ENCODE assay signal across 26 cellular contexts in the genomic region with DNA sequence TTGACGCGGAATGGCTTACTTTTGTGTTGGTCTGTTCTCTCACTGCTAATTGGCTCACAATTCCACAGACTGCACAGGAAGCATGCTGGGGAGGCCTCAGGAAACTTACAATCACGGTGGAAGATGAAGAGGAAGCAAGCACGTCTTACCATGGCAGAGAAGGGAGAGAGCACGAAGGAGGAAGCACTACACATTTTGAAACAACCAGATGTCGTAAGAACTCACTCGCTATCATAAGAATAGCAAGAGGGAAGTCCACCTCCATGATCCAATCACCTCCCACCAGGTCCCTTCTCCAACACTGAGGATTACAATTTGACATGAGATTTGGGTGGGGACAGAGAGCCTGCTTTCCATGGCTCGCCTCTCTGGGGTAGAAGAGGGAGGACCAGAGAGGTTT.
DNase-seq lines count a peak whose midpoint lies in the region; ATAC-seq, FAIRE-seq and TF ChIP-seq lines count a peak whose summit lies in the region.
"Had no signal": no experiment of that assay in that cellular context is flagged by ENCODE, and none has a peak within 500 bp of the region (broad histone marks: within the 10 kb centered on the region; RNA-seq: fewer than 3 reads in every experiment).

No MANE protein-coding gene starts in this region.

- H3K27me3 Mint-ChIP-seq in activated CD8-positive, alpha-beta T cell treated with anti-CD3 and anti-CD28 coated beads, Interleukin-2, amount 10 ng/mL, durations not matched to agents 7 days and 5 days (ENCODE audit: low read depth) = peaks cover 11% of the 10 kb centered on the region
- peaks cover 10% of the 10 kb centered on the region for H3K27me3 Mint-ChIP-seq in activated CD8-positive, alpha-beta T cell treated with anti-CD3 and anti-CD28 coated beads for 36 hours

- peaks cover 5% of the 10 kb centered on the region for H3K27me3 ChIP-seq in bronchial epithelial cell (ENCODE audit: control insufficient read depth, insufficient read depth, low read length)
- H3K27me3 ChIP-seq: MG63 had no signal

- no peak overlapping the region for H3K4me3 Mint-ChIP-seq in activated CD8-positive, alpha-beta T cell treated with anti-CD3 and anti-CD28 coated beads, Interleukin-2, amount 10 ng/mL, durations not matched to agents 7 days and 5 days
- no peak overlapping the region for H3K4me3 Mint-ChIP-seq in activated CD8-positive, alpha-beta T cell treated with anti-CD3 and anti-CD28 coated beads for 36 hours
- H3K4me3 Mint-ChIP-seq: CD8-positive, alpha-beta memory T cell; T-cell had no signal

- no peaks in the 10 kb centered on the region for H3K9me3 Mint-ChIP-seq in activated CD8-positive, alpha-beta T cell treated with anti-CD3 and anti-CD28 coated beads, Interleukin-2, amount 10 ng/mL, durations not matched to agents 7 days and 5 days (ENCODE audit: insufficient read depth)
- H3K9me3 Mint-ChIP-seq in activated CD8-positive, alpha-beta T cell treated with anti-CD3 and anti-CD28 coated beads for 36 hours = no peaks in the 10 kb centered on the region
- H3K9me3 Mint-ChIP-seq: T-cell had no signal

- ATAC-seq in activated CD8-positive, alpha-beta T cell treated with anti-CD3 and anti-CD28 coated beads, Interleukin-2, amount 10 ng/mL, durations not matched to agents 7 days and 5 days = no peak
- ATAC-seq in activated CD8-positive, alpha-beta T cell treated with anti-CD3 and anti-CD28 coated beads for 36 hours = no peak
- ATAC-seq in HG03175 (IDR thresholded peaks at IDR 0.05; ENCODE audit: unreplicated experiment) = no peak
- no peak for ATAC-seq in GM21717 (IDR thresholded peaks at IDR 0.05; ENCODE audit: unreplicated experiment)
- ATAC-seq: HCT116, Right ventricle myocardium inferior, T-cell had no signal

- POLR2A ChIA-PET in activated CD8-positive, alpha-beta T cell treated with anti-CD3 and anti-CD28 coated beads, Interleukin-2, amount 10 ng/mL, durations not matched to agents 7 days and 5 days (lab: Charles Lee) = no interaction called here
- POLR2A ChIA-PET in activated CD8-positive, alpha-beta T cell treated with anti-CD3 and anti-CD28 coated beads for 36 hours (lab: Charles Lee) = no interaction called here

- H3K36me3 ChIP-seq in bronchial epithelial cell (ENCODE audit: control insufficient read depth, insufficient read depth, low read length) = no peaks in the 10 kb centered on the region
- H3K36me3 ChIP-seq: MG63 had no signal

- no peaks in the 10 kb centered on the region for H3K4me1 Mint-ChIP-seq in activated CD8-positive, alpha-beta T cell treated with anti-CD3 and anti-CD28 coated beads, Interleukin-2, amount 10 ng/mL, durations not matched to agents 7 days and 5 days (ENCODE audit: low read depth)
- H3K4me1 Mint-ChIP-seq in activated CD8-positive, alpha-beta T cell treated with anti-CD3 and anti-CD28 coated beads for 36 hours (ENCODE audit: low read depth) = no peaks in the 10 kb centered on the region
- H3K4me1 Mint-ChIP-seq: CD8-positive, alpha-beta memory T cell; T-cell had no signal

- peak; percentile 18 for FAIRE-seq in bronchial epithelial cell (lab: Jason Lieb, UNC)
- FAIRE-seq: GM12892, H1 had no signal

- TF ChIP-seq CTCF in activated CD8-positive, alpha-beta T cell treated with anti-CD3 and anti-CD28 coated beads for 36 hours (IDR thresholded peaks at IDR 0.05) = no peak
- TF ChIP-seq CTCF in NB4 (IDR thresholded peaks at IDR 0.05; ENCODE audit: low read depth, low read length) (no peak), bronchial epithelial cell (IDR thresholded peaks at IDR 0.05; ENCODE audit: insufficient read depth, low read length, severe bottlenecking) (no peak)

- no peak overlapping the region for H3K27ac Mint-ChIP-seq in activated CD8-positive, alpha-beta T cell treated with anti-CD3 and anti-CD28 coated beads, Interleukin-2, amount 10 ng/mL, durations not matched to agents 7 days and 5 days
- H3K27ac Mint-ChIP-seq in activated CD8-positive, alpha-beta T cell treated with anti-CD3 and anti-CD28 coated beads for 36 hours = no peak overlapping the region
- H3K27ac Mint-ChIP-seq: T-cell had no signal

- CTCF ChIA-PET in activated CD8-positive, alpha-beta T cell treated with anti-CD3 and anti-CD28 coated beads, Interleukin-2, amount 10 ng/mL, durations not matched to agents 7 days and 5 days (lab: Charles Lee) = no interaction called here
- CTCF ChIA-PET in activated CD8-positive, alpha-beta T cell treated with anti-CD3 and anti-CD28 coated beads for 36 hours (lab: Charles Lee) = no interaction called here

- intact Hi-C loops in activated CD8-positive, alpha-beta T cell treated with anti-CD3 and anti-CD28 coated beads for 36 hours (cut with micrococcal nuclease) = no loop called here

- H3K4me3 ChIP-seq in NB4 (ENCODE audit: low read depth, low read length) (no peak overlapping the region), bronchial epithelial cell (ENCODE audit: low read depth, low read length) (no peak overlapping the region)
- H3K4me3 ChIP-seq: MG63, SK-N-MC had no signal

- TF ChIP-seq POLR2A in NB4 (IDR thresholded peaks at IDR 0.05; ENCODE audit: extremely low read depth, insufficient read length) = no peak

- DNase-seq in activated CD8-positive, alpha-beta T cell treated with anti-CD3 and anti-CD28 coated beads, Interleukin-2, amount 10 ng/mL, durations not matched to agents 7 days and 5 days = peak; percentile 4
- no peak for DNase-seq in activated CD8-positive, alpha-beta T cell treated with anti-CD3 and anti-CD28 coated beads for 36 hours
- DNase-seq in NB4 (ENCODE audit: low read depth) (peak; percentile 63), bronchial epithelial cell (ENCODE audit: low read depth) (no peak)
- DNase-seq in activated naive CD4-positive, alpha-beta T cell treated with anti-CD3 and anti-CD28 coated beads, Interleukin-2, amount 50 U/mL, for 16 hours = no peak
- no peak for DNase-seq in stimulated activated CD4-positive, alpha-beta T cell treated with anti-CD3 and anti-CD28 coated beads, Interleukin-4, amount 100 ng/mL, for 1 hour
- DNase-seq: AML-193; C1 segment of cervical spinal cord; Calu3; CD8-positive, alpha-beta memory T cell; DMS153; MG63; NCI-H1105 treated with DMSO at 0.1 percent for 48 hours; NCI-H2029 treated with DMSO at 0.1 percent for 48 hours; NCI-H226; NCI-H510A treated with DMSO at 0.1 percent for 48 hours; NCI-H748 treated with DMSO at 0.1 percent for 48 hours; OCI-M1; T-cell had no signal

- H3K36me3 Mint-ChIP-seq in activated CD8-positive, alpha-beta T cell treated with anti-CD3 and anti-CD28 coated beads, Interleukin-2, amount 10 ng/mL, durations not matched to agents 7 days and 5 days (ENCODE audit: low read depth) = no peaks in the 10 kb centered on the region
- H3K36me3 Mint-ChIP-seq in activated CD8-positive, alpha-beta T cell treated with anti-CD3 and anti-CD28 coated beads for 36 hours (ENCODE audit: low read depth) = no peaks in the 10 kb centered on the region
- H3K36me3 Mint-ChIP-seq: CD8-positive, alpha-beta memory T cell; T-cell had no signal

Comparison
In these comparisons a context has a peak if more than half of its experiments do, and no peak if none do; other contexts are left out.
1. DNase-seq: peak in activated CD8-positive, alpha-beta T cell treated with anti-CD3 and anti-CD28 coated beads, Interleukin-2, amount 10 ng/mL, durations not matched to agents 7 days and 5 days (single experiment) and NB4 (single experiment); none in activated CD8-positive, alpha-beta T cell treated with anti-CD3 and anti-CD28 coated beads for 36 hours (single experiment), bronchial epithelial cell (single experiment), activated naive CD4-positive, alpha-beta T cell treated with anti-CD3 and anti-CD28 coated beads, Interleukin-2, amount 50 U/mL, for 16 hours (single experiment) and stimulated activated CD4-positive, alpha-beta T cell treated with anti-CD3 and anti-CD28 coated beads, Interleukin-4, amount 100 ng/mL, for 1 hour (single experiment).